8 cellular contexts compared by ENCODE assay signal in the genomic region with DNA sequence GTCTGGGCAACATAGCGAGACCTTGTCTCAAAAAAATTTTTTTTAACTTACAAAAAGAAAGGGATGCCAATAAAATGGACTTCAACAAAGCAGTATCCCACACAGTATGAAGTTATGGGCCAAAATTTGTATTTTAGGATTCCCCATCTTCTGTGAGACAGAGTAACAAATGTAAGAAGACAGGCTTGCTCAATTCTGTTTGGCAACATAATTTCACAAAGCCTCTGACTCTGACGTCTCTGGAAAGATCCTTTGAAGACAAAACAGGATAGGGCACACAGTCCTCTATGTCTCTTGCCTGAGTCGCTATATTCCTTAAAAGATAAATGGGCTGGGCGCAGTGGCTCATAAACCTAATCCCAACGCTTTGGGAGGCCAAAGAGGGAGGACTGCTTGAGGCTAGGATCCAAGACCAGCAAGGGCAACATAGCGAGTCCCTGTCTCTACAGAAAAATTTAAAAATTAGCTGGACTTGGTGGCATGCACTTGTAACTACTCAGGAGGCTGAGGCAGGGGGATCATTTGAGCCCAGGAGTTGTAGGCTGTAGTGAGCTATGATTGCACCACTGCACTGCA. TPM values are rescaled to one million over a fixed set of nuclear protein-coding genes. Genes with fewer than 3 reads are reported as not detected.
DNase-seq lines count a peak whose midpoint lies in the region; ATAC-seq and TF ChIP-seq lines count a peak whose summit lies in the region.

No MANE protein-coding gene starts in this region.

- H3K4me3 ChIP-seq in DOHH2 (ENCODE audit: low read length) (peak overlapping the region; percentile 91), Peyer's patch (peak overlapping the region; percentile 88 to 99 (median 94)), esophagus (ENCODE audit: low read depth in 1 of 2, low read length in 2 of 2) (peak overlapping the region in 1 of 2 donors; percentile 87)

- ATAC-seq in HG02938 (IDR thresholded peaks at IDR 0.05; ENCODE audit: unreplicated experiment) (no peak), GM21825 (IDR thresholded peaks at IDR 0.05; ENCODE audit: unreplicated experiment) (no peak), HG02642 (IDR thresholded peaks at IDR 0.05; ENCODE audit: poor library complexity, unreplicated experiment) (no peak)

- H3K27ac ChIP-seq in DOHH2 (ENCODE audit: low read depth, low read length) (no peak overlapping the region), Peyer's patch (peak overlapping the region; percentile 89 to 96 (median 93)), esophagus (ENCODE audit: low read depth in 2 of 2, low read length in 1 of 2) (peak overlapping the region; percentile 93 to 99)

- TF ChIP-seq CTCF in DOHH2 (IDR thresholded peaks at IDR 0.05; ENCODE audit: low read depth, low read length, poor library complexity, severe bottlenecking) (no peak), Peyer's patch (IDR thresholded peaks at IDR 0.05) (no peak)

- no peaks in the 10 kb centered on the region for H3K9me2 ChIP-seq in DOHH2 (replicated peaks; ENCODE audit: control insufficient read depth, low read length)

- 48 to 62% methylated on average over 6 of the region's 6 CpGs for WGBS in esophagus, 2 donors

- no peak for DNase-seq in Peyer's patch
- peak; percentile 64 for DNase-seq in posterior vena cava (ENCODE audit: low spot score)
- DNase-seq in SW 1271 (lab: John Stamatoyannopoulos, UW), result no peak

- peak overlapping the region; percentile 93 for H3K4me2 ChIP-seq in DOHH2 (ENCODE audit: low read length)

- intact Hi-C loops in posterior vena cava (cut with DNase I), result no loop called here

- H3K27me3 ChIP-seq in DOHH2 (ENCODE audit: control insufficient read depth, low read length), result peaks cover 9% of the 10 kb centered on the region
- no peaks in the 10 kb centered on the region for H3K27me3 ChIP-seq in Peyer's patch
- no peaks in the 10 kb centered on the region for H3K27me3 ChIP-seq in esophagus (ENCODE audit: control insufficient read depth in 1 of 2, insufficient read depth in 2 of 2, low read length in 2 of 2)

- H3K9me3 ChIP-seq in DOHH2 (ENCODE audit: control insufficient read depth, insufficient read depth, low read length) (no peaks in the 10 kb centered on the region), Peyer's patch (no peaks in the 10 kb centered on the region), esophagus (ENCODE audit: control insufficient read depth in 2 of 2, insufficient read depth in 1 of 2, low read depth in 1 of 2, low read length in 1 of 2) (no peaks in the 10 kb centered on the region)

- TF ChIP-seq POLR2A in Peyer's patch (IDR thresholded peaks at IDR 0.05), result no peak

- H4K20me1 ChIP-seq in DOHH2 (ENCODE audit: control insufficient read depth, insufficient read depth, low read depth, low read length), result no peaks in the 10 kb centered on the region

- H3K79me2 ChIP-seq in DOHH2 (ENCODE audit: control insufficient read depth, low read length), result peaks cover 27% of the 10 kb centered on the region

- H3K36me3 ChIP-seq in DOHH2 (ENCODE audit: control insufficient read depth, low read length), result peaks cover 15% of the 10 kb centered on the region
- no peaks in the 10 kb centered on the region for H3K36me3 ChIP-seq in Peyer's patch
- H3K36me3 ChIP-seq in esophagus (ENCODE audit: control insufficient read depth in 2 of 2, insufficient read depth in 2 of 2, low read length in 1 of 2), result no peaks in the 10 kb centered on the region

- H3F3A ChIP-seq in DOHH2 (ENCODE audit: control insufficient read depth, insufficient read depth), result no peaks in the 10 kb centered on the region

- H3K4me1 ChIP-seq in DOHH2 (ENCODE audit: control insufficient read depth, low read length) (peaks cover 15% of the 10 kb centered on the region), Peyer's patch (peaks cover 0 to 13% (median 0%) of the 10 kb centered on the region in 4 donors), esophagus (ENCODE audit: control insufficient read depth in 2 of 2, insufficient read depth in 2 of 2, low read length in 1 of 2) (no peaks in the 10 kb centered on the region)

RNA-seq across cellular contexts. Expression of gene HOMEZ, which starts 1.1 kb away (rescaled TPM):
- total RNA-seq in Peyer's patch (10 to 100 TPM; 10.5 to 23.9 (median 15.0) TPM), posterior vena cava (1 to 10 TPM; 4.9 to 5.2 TPM)
- 10 to 100 TPM in 1 of 2 donors, 1 to 10 TPM in 1; 8.0 to 16.1 TPM for polyA plus RNA-seq in esophagus

RNA-seq across cellular contexts. Expression of gene PPP1R3E, which starts 15.7 kb away (rescaled TPM):
- 10 to 100 TPM; 16.5 to 39.2 (median 21.4) TPM for total RNA-seq in Peyer's patch
- 10 to 100 TPM in 1 of 2 donors, 1 to 10 TPM in 1; 5.2 to 12.7 TPM for polyA plus RNA-seq in esophagus
- 1 to 10 TPM; 8.5 to 9.1 TPM for total RNA-seq in posterior vena cava

RNA-seq across cellular contexts. Expression of gene BCL2L2, which starts 19.6 kb away (rescaled TPM):
- total RNA-seq in Peyer's patch, result 10 to 100 TPM; 29.9 to 43.1 (median 32.0) TPM
- polyA plus RNA-seq in esophagus, result 10 to 100 TPM; 28.0 to 35.0 TPM
- total RNA-seq in posterior vena cava, result 10 to 100 TPM; 65.6 to 81.7 TPM

RNA-seq across cellular contexts. Expression of gene PABPN1, which starts 34.3 kb away (rescaled TPM):
- total RNA-seq in Peyer's patch, result 100 to 1,000 TPM in 3 of 4 donors, 10 to 100 TPM in 1; 79.3 to 149 (median 116) TPM
- polyA plus RNA-seq in esophagus, result 100 to 1,000 TPM; 105 to 154 TPM
- 10 to 100 TPM; 67.9 to 79.0 TPM for total RNA-seq in posterior vena cava

RNA-seq across cellular contexts. Expression of gene RNF212B, which starts 49.3 kb away (rescaled TPM):
- total RNA-seq in Peyer's patch (not detected), posterior vena cava (not detected)
- polyA plus RNA-seq in esophagus, result not detected
